ENCODE assay signal across 8 cellular contexts in genomic region chr2:219249203-219249980, GRCh38. TPM values are rescaled to one million over a fixed set of nuclear protein-coding genes. Genes with fewer than 3 reads are reported as not detected.
DNase-seq lines count a peak whose midpoint lies in the region; ATAC-seq and TF ChIP-seq lines count a peak whose summit lies in the region.

No MANE protein-coding gene starts in this region.

- H3K27ac ChIP-seq in epithelial cell of prostate (peak overlapping the region; percentile 99), upper lobe of right lung (peak overlapping the region; percentile 91)

- POLR2A ChIA-PET in activated CD4-positive, alpha-beta T cell treated with anti-CD3 and anti-CD28 coated beads, Interleukin-2, amount 10 ng/mL, durations not matched to agents 7 days and 5 days (lab: Charles Lee): interaction anchor here (1.0 kb wide), 1 partner anchor 20 kb away, joined by 3 read pairs; the partner anchor contains the start of genes ANKZF1 and ATG9A

- intact Hi-C loops in upper lobe of right lung (cut with DNase I): no loop called here

- H3K27ac Mint-ChIP-seq in activated CD8-positive, alpha-beta memory T cell treated with anti-CD3 and anti-CD28 coated beads, Interleukin-2, amount 10 ng/mL, durations not matched to agents 7 days and 5 days: peak overlapping the region; percentile 100
- peak overlapping the region; percentile 91 for H3K27ac Mint-ChIP-seq in activated CD4-positive, alpha-beta T cell treated with anti-CD3 and anti-CD28 coated beads, Interleukin-2, amount 10 ng/mL, durations not matched to agents 7 days and 5 days

- peak overlapping the region; percentile 36 for H3K4me3 ChIP-seq in upper lobe of right lung

- peaks cover 73% of the 10 kb centered on the region for H3K4me1 Mint-ChIP-seq in activated CD8-positive, alpha-beta memory T cell treated with anti-CD3 and anti-CD28 coated beads, Interleukin-2, amount 10 ng/mL, durations not matched to agents 7 days and 5 days
- H3K4me1 Mint-ChIP-seq in activated CD4-positive, alpha-beta T cell treated with anti-CD3 and anti-CD28 coated beads, Interleukin-2, amount 10 ng/mL, durations not matched to agents 7 days and 5 days: peaks cover 76% of the 10 kb centered on the region

- H3K9me3 Mint-ChIP-seq in activated CD8-positive, alpha-beta memory T cell treated with anti-CD3 and anti-CD28 coated beads, Interleukin-2, amount 10 ng/mL, durations not matched to agents 7 days and 5 days (ENCODE audit: low read depth): no peaks in the 10 kb centered on the region
- no peaks in the 10 kb centered on the region for H3K9me3 Mint-ChIP-seq in activated CD4-positive, alpha-beta T cell treated with anti-CD3 and anti-CD28 coated beads, Interleukin-2, amount 10 ng/mL, durations not matched to agents 7 days and 5 days

- TF ChIP-seq CTCF in upper lobe of right lung (IDR thresholded peaks at IDR 0.05): no peak

- peak overlapping the region; percentile 99 for H3K4me3 Mint-ChIP-seq in activated CD8-positive, alpha-beta memory T cell treated with anti-CD3 and anti-CD28 coated beads, Interleukin-2, amount 10 ng/mL, durations not matched to agents 7 days and 5 days
- H3K4me3 Mint-ChIP-seq in activated CD4-positive, alpha-beta T cell treated with anti-CD3 and anti-CD28 coated beads, Interleukin-2, amount 10 ng/mL, durations not matched to agents 7 days and 5 days: peak overlapping the region; percentile 99

- peaks cover 19% of the 10 kb centered on the region for H3K36me3 ChIP-seq in upper lobe of right lung

- peaks cover 69% of the 10 kb centered on the region for H3K4me1 ChIP-seq in upper lobe of right lung

- H3K27me3 Mint-ChIP-seq in activated CD8-positive, alpha-beta memory T cell treated with anti-CD3 and anti-CD28 coated beads, Interleukin-2, amount 10 ng/mL, durations not matched to agents 7 days and 5 days: no peaks in the 10 kb centered on the region
- H3K27me3 Mint-ChIP-seq in activated CD4-positive, alpha-beta T cell treated with anti-CD3 and anti-CD28 coated beads, Interleukin-2, amount 10 ng/mL, durations not matched to agents 7 days and 5 days: no peaks in the 10 kb centered on the region

- H3K27me3 ChIP-seq in upper lobe of right lung: no peaks in the 10 kb centered on the region

- peak; percentile 72 for DNase-seq in activated CD8-positive, alpha-beta memory T cell treated with anti-CD3 and anti-CD28 coated beads, Interleukin-2, amount 10 ng/mL, durations not matched to agents 7 days and 5 days
- DNase-seq in activated CD8-positive, alpha-beta memory T cell treated with anti-CD3 and anti-CD28 coated beads for 24 hours: no peak
- DNase-seq in NCI-H2107 treated with DMSO at 0.1 percent for 48 hours (lab: John Stamatoyannopoulos, UW; ENCODE audit: unreplicated experiment): peak; percentile 73
- DNase-seq in activated CD4-positive, alpha-beta T cell treated with anti-CD3 and anti-CD28 coated beads, Interleukin-2, amount 10 ng/mL, durations not matched to agents 7 days and 5 days: peak; percentile 56
- peak; percentile 94 for DNase-seq in epithelial cell of prostate (ENCODE audit: low read depth, low spot score)
- peak; percentile 87 for DNase-seq in mucosa of gallbladder (ENCODE audit: low spot score)
- peak; percentile 89 for DNase-seq in upper lobe of right lung

- CTCF ChIA-PET in activated CD8-positive, alpha-beta memory T cell treated with anti-CD3 and anti-CD28 coated beads, Interleukin-2, amount 10 ng/mL, durations not matched to agents 7 days and 5 days (lab: Charles Lee): interaction anchor here (0.7 to 3.5 kb wide), 15 partner anchors 10 to 269 kb away, joined by 3 to 31 read pairs (median 5); partner anchors contain the start of genes ANKZF1, ATG9A, CNPPD1 and DNAJB2
- CTCF ChIA-PET in activated CD4-positive, alpha-beta T cell treated with anti-CD3 and anti-CD28 coated beads, Interleukin-2, amount 10 ng/mL, durations not matched to agents 7 days and 5 days (lab: Charles Lee): interaction anchor here (1.0 to 9.7 kb wide), 11 partner anchors 9 to 66 kb away, joined by 3 to 99 read pairs (median 4); partner anchors contain the start of genes ABCB6 and DNAJB2

- H3K9me3 ChIP-seq in upper lobe of right lung: no peaks in the 10 kb centered on the region

- no peak for ATAC-seq in activated CD8-positive, alpha-beta memory T cell treated with anti-CD3 and anti-CD28 coated beads, Interleukin-2, amount 10 ng/mL, durations not matched to agents 7 days and 5 days
- ATAC-seq in HG02798 (IDR thresholded peaks at IDR 0.05; ENCODE audit: poor library complexity, unreplicated experiment) (peak; percentile 36), upper lobe of right lung (peak; percentile 58)

- H3K36me3 Mint-ChIP-seq in activated CD8-positive, alpha-beta memory T cell treated with anti-CD3 and anti-CD28 coated beads, Interleukin-2, amount 10 ng/mL, durations not matched to agents 7 days and 5 days: peaks cover 60% of the 10 kb centered on the region
- peaks cover 66% of the 10 kb centered on the region for H3K36me3 Mint-ChIP-seq in activated CD4-positive, alpha-beta T cell treated with anti-CD3 and anti-CD28 coated beads, Interleukin-2, amount 10 ng/mL, durations not matched to agents 7 days and 5 days (ENCODE audit: low read depth)

RNA-seq across cellular contexts. Expression of gene TUBA4B, which starts 3.7 kb away (rescaled TPM):
- total RNA-seq in activated CD8-positive, alpha-beta memory T cell treated with anti-CD3 and anti-CD28 coated beads, Interleukin-2, amount 10 ng/mL, durations not matched to agents 7 days and 5 days: not detected
- not detected for total RNA-seq in activated CD4-positive, alpha-beta T cell treated with anti-CD3 and anti-CD28 coated beads, Interleukin-2, amount 10 ng/mL, durations not matched to agents 7 days and 5 days
- total RNA-seq in mucosa of gallbladder (not detected), upper lobe of right lung (not detected)

RNA-seq across cellular contexts. Expression of gene STK16, which starts 4.1 kb away (rescaled TPM):
- total RNA-seq in activated CD8-positive, alpha-beta memory T cell treated with anti-CD3 and anti-CD28 coated beads, Interleukin-2, amount 10 ng/mL, durations not matched to agents 7 days and 5 days: 10 to 100 TPM; 37.3 to 41.7 TPM
- 10 to 100 TPM; 33.0 to 33.5 TPM for total RNA-seq in activated CD4-positive, alpha-beta T cell treated with anti-CD3 and anti-CD28 coated beads, Interleukin-2, amount 10 ng/mL, durations not matched to agents 7 days and 5 days
- total RNA-seq in mucosa of gallbladder (27.5 TPM), upper lobe of right lung (21.4 TPM)

RNA-seq across cellular contexts. Expression of gene GLB1L, which starts 4.1 kb away (rescaled TPM):
- 1 to 10 TPM; 4.3 to 4.9 TPM for total RNA-seq in activated CD8-positive, alpha-beta memory T cell treated with anti-CD3 and anti-CD28 coated beads, Interleukin-2, amount 10 ng/mL, durations not matched to agents 7 days and 5 days
- total RNA-seq in activated CD4-positive, alpha-beta T cell treated with anti-CD3 and anti-CD28 coated beads, Interleukin-2, amount 10 ng/mL, durations not matched to agents 7 days and 5 days: 1 to 10 TPM; 3.3 to 3.4 TPM
- 22.2 TPM for total RNA-seq in mucosa of gallbladder
- total RNA-seq in upper lobe of right lung: 10.0 TPM

RNA-seq across cellular contexts. Expression of gene TUBA4A, which starts 4.3 kb away (rescaled TPM):
- total RNA-seq in activated CD8-positive, alpha-beta memory T cell treated with anti-CD3 and anti-CD28 coated beads, Interleukin-2, amount 10 ng/mL, durations not matched to agents 7 days and 5 days: 100 to 1,000 TPM; 244 to 337 TPM
- 100 to 1,000 TPM; 261 to 339 TPM for total RNA-seq in activated CD4-positive, alpha-beta T cell treated with anti-CD3 and anti-CD28 coated beads, Interleukin-2, amount 10 ng/mL, durations not matched to agents 7 days and 5 days
- total RNA-seq in mucosa of gallbladder: 40.6 TPM
- 45.4 TPM for total RNA-seq in upper lobe of right lung

RNA-seq across cellular contexts. Expression of gene ANKZF1, which starts 19.8 kb away (rescaled TPM):
- 100 to 1,000 TPM in 1 of 2 experiments, 10 to 100 TPM in 1; 89.4 to 105 TPM for total RNA-seq in activated CD8-positive, alpha-beta memory T cell treated with anti-CD3 and anti-CD28 coated beads, Interleukin-2, amount 10 ng/mL, durations not matched to agents 7 days and 5 days
- total RNA-seq in activated CD4-positive, alpha-beta T cell treated with anti-CD3 and anti-CD28 coated beads, Interleukin-2, amount 10 ng/mL, durations not matched to agents 7 days and 5 days: 100 to 1,000 TPM in 1 of 2 experiments, 10 to 100 TPM in 1; 92.0 to 100 TPM
- 74.4 TPM for total RNA-seq in mucosa of gallbladder
- 37.6 TPM for total RNA-seq in upper lobe of right lung
